8 cellular contexts compared by ENCODE assay signal in genomic region chr10:84665883-84666463, GRCh38.
DNase-seq lines count a peak whose midpoint lies in the region; ATAC-seq, FAIRE-seq and TF ChIP-seq lines count a peak whose summit lies in the region.

No MANE protein-coding gene starts in this region.

- H3K4me2 ChIP-seq in GM12878 (ENCODE audit: control insufficient read depth, insufficient read depth): no peak overlapping the region

- H3K4me3 ChIP-seq in GM12878: no peak overlapping the region
- no peak overlapping the region for H3K4me3 ChIP-seq in sigmoid colon

- no peak for TF ChIP-seq EP300 in GM12878 (IDR thresholded peaks at IDR 0.05; ENCODE audit: borderline replicate concordance in 1 of 2, control insufficient read depth in 1 of 2, low read depth in 2 of 2, low read length in 2 of 2)
- TF ChIP-seq EP300 in sigmoid colon (IDR thresholded peaks at IDR 0.05): no peak

- BruUV-seq in GM12878 (replicated peaks; lab: Mats Ljungman, UMichigan): no TSS peak

- intact Hi-C loops in GM12878 (cut with micrococcal nuclease; ENCODE audit: unreplicated experiment): no loop called here
- intact Hi-C loops in sigmoid colon (cut with DNase I): no loop called here

- WGBS in GM12878 (ENCODE audit: insufficient coverage, insufficient replicate concordance, low lambda C conversion rate, missing lambda C conversion rate): 25% methylated on average over 8 of the region's 9 CpGs
- 49 to 62% methylated on average over 9 of the region's 9 CpGs for WGBS in sigmoid colon, 2 donors

- no peak overlapping the region for H3K9ac ChIP-seq in GM12878 (ENCODE audit: control insufficient read depth, insufficient read depth, low read length)

- H4K20me1 ChIP-seq in GM12878 (ENCODE audit: control insufficient read depth, insufficient read depth): no peaks in the 10 kb centered on the region

- TF ChIP-seq RAD21 in GM12878 (IDR thresholded peaks at IDR 0.05; ENCODE audit: insufficient read depth, low read depth, low read length): peak; percentile 43

- FAIRE-seq in GM12878 (lab: Jason Lieb, UNC): no peak

- H2AFZ ChIP-seq in GM12878 (ENCODE audit: control insufficient read depth, low read depth, low read length): no peak overlapping the region

- in situ Hi-C loops in KBM-7 (cut with MboI; ENCODE audit: low pct_unique_long_range_greater_than_20kb, low sequenced_read_pairs): no loop called here
- in situ Hi-C loops in GM12878 (cut with MboI): no loop called here

- TF ChIP-seq CTCF in GM12878 (IDR thresholded peaks at IDR 0.05 in 2 of 3, conservative IDR thresholded peaks at IDR 0.05 in 1 of 3; ENCODE audit: control insufficient read depth in 2 of 3, extremely low read depth in 1 of 3, insufficient read depth in 1 of 3, low read depth in 3 of 3, low read length in 3 of 3) (peak; percentile 62 to 76 (median 69)), sigmoid colon (IDR thresholded peaks at IDR 0.05) (peak in 1 of 4 experiments; percentile 22)

- peak; percentile 38 for DNase-seq in D341Med (ENCODE audit: low spot score)
- DNase-seq in KBM-7: peak; percentile 47
- DNase-seq in GM12878 (ENCODE audit: low read depth, low spot score): no peak
- peak; percentile 58 for DNase-seq in stimulated activated CD8-positive, alpha-beta memory T cell treated with anti-CD3 and anti-CD28 coated beads, Interleukin-4, amount 100 ng/mL, for 48 hours
- no peak for DNase-seq in sigmoid colon
- no peak for DNase-seq in NCI-H187 treated with DMSO at 0.1 percent for 48 hours (lab: John Stamatoyannopoulos, UW)
- DNase-seq in effector CD4-positive, alpha-beta T cell: no peak

- TF ChIP-seq POLR2A in GM12878 (IDR thresholded peaks at IDR 0.05; ENCODE audit: low read depth, low read length) (no peak), sigmoid colon (IDR thresholded peaks at IDR 0.05) (no peak)

- H3K27ac ChIP-seq in GM12878 (ENCODE audit: control insufficient read depth, insufficient read depth) (no peak overlapping the region), sigmoid colon (no peak overlapping the region)

- ATAC-seq in GM19463 (IDR thresholded peaks at IDR 0.05; ENCODE audit: unreplicated experiment) (peak; percentile 60), GM12878 (peak; percentile 91)

- RAD21 ChIA-PET in GM12878 (lab: Charles Lee; ENCODE audit: unreplicated experiment): no interaction called here

- H3K27me3 ChIP-seq in GM12878 (replicated peaks in 1 of 2; ENCODE audit: control insufficient read depth in 2 of 2, insufficient read depth in 2 of 2, low read length in 1 of 2): no peaks in the 10 kb centered on the region; a peak in 1 of 4 replicates
- H3K27me3 ChIP-seq in sigmoid colon: no peaks in the 10 kb centered on the region

- SMC1A ChIA-PET in GM12878 (lab: Charles Lee; ENCODE audit: uncharacterized antibody, unreplicated experiment): no interaction called here

- H3K36me3 ChIP-seq in GM12878 (ENCODE audit: control insufficient read depth in 2 of 2, insufficient read depth in 2 of 2, low read length in 1 of 2): no peaks in the 10 kb centered on the region
- no peaks in the 10 kb centered on the region for H3K36me3 ChIP-seq in sigmoid colon

- H3K9me3 ChIP-seq in GM12878 (replicated peaks; ENCODE audit: control insufficient read depth, insufficient read depth, low read length) (no peaks in the 10 kb centered on the region), sigmoid colon (no peaks in the 10 kb centered on the region)

- CTCF ChIA-PET in GM12878 (lab: Yijun Ruan, JAX): interaction anchor here (0.8 to 0.9 kb wide), 2 partner anchors 126 to 155 kb away, joined by 3 to 4 read pairs; no protein-coding TSS in a partner anchor

- POLR2A ChIA-PET in GM12878 (lab: Charles Lee): no interaction called here

- no peaks in the 10 kb centered on the region for H3K79me2 ChIP-seq in GM12878 (ENCODE audit: control insufficient read depth, insufficient read depth, low read length)

- H3K4me1 ChIP-seq in GM12878 (ENCODE audit: control insufficient read depth, insufficient read depth, low read length) (no peaks in the 10 kb centered on the region), sigmoid colon (no peaks in the 10 kb centered on the region)

TF ChIP-seq in GM12878, 131 proteins besides CTCF, POLR2A, EP300 and RAD21:
- TF ChIP-seq IRF5 (IDR thresholded peaks at IDR 0.05; ENCODE audit: borderline replicate concordance): no peak
- TF ChIP-seq TAF1 (IDR thresholded peaks at IDR 0.05; ENCODE audit: borderline replicate concordance, low read depth, low read length): no peak
- no peak for TF ChIP-seq BACH1 (IDR thresholded peaks at IDR 0.05; ENCODE audit: borderline replicate concordance)
- peak; percentile 24; the same call in 1 of the 2 replicates for TF ChIP-seq SMC3 (IDR thresholded peaks at IDR 0.05; ENCODE audit: borderline replicate concordance, low read length)
- no peak for TF ChIP-seq EZH2 (IDR thresholded peaks at IDR 0.05; ENCODE audit: borderline replicate concordance, control insufficient read depth, low read depth, low read length)
- no peak for TF ChIP-seq ZBTB40 (IDR thresholded peaks at IDR 0.05; ENCODE audit: borderline replicate concordance)
- TF ChIP-seq SREBF1 (IDR thresholded peaks at IDR 0.05; ENCODE audit: low read length): no peak

Comparison
In these comparisons a context has a peak if more than half of its experiments do, and no peak if none do; other contexts are left out.
1. DNase-seq: peak in D341Med (single experiment), KBM-7 (single experiment) and stimulated activated CD8-positive, alpha-beta memory T cell treated with anti-CD3 and anti-CD28 coated beads, Interleukin-4, amount 100 ng/mL, for 48 hours (single experiment); none in GM12878 (single experiment), sigmoid colon (single experiment), NCI-H187 treated with DMSO at 0.1 percent for 48 hours (single experiment) and effector CD4-positive, alpha-beta T cell (single experiment).